ENCODE assay signal across 27 cellular contexts in the genomic region with DNA sequence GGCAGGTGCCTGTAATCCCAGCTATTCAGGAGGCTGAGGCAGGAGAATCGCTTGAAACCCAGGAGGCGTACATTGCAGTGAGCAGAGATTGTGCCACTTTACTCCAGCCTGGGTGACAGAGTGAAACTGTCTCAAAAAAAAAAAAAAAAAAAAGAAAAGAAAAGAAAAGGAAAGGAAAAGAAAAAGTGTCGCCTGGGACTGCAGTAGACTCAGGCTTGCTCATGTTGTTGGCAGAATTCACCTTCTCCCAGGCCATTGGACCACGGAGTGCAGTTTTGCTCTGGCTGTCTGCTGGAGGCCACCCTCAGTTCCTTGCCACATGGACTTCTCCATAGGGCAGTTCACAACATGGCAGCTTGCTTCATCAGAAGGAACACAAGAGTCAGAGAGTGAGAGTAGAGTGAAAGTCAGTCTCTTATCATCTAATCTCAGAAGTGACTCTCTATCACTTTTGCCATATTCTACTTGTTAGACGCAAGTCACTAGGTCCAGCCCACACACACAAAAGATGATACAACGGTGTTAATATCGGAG.
"Had no signal": no experiment of that assay in that cellular context is flagged by ENCODE, and none has a peak within 500 bp of the region (broad histone marks: within the 10 kb centered on the region; RNA-seq: fewer than 3 reads in every experiment).

No MANE protein-coding gene starts in this region.

- ATAC-seq: stimulated activated memory B cell treated with anti-CD40 and anti-IgM and Interleukin-4, amounts not matched to agents 10 μg/mL and 1 μg/mL and 100 μg/mL, for 72 hours; stimulated activated naive B cell treated with anti-CD40 and anti-IgM and Interleukin-4, amounts not matched to agents 10 μg/mL and 1 μg/mL and 100 μg/mL, for 72 hours; stimulated activated naive CD8-positive, alpha-beta T cell treated with anti-CD3 and anti-CD28 coated beads, Interleukin-15, amount 100 ng/mL, for 72 hours; stimulated activated naive CD8-positive, alpha-beta T cell treated with anti-CD3 and anti-CD28 coated beads, Interleukin-15, Interleukin-2, amounts not matched to agents 100 U/mL and 50 U/mL, for 24 hours; upper lobe of right lung had no signal

- H3K4me1 Mint-ChIP-seq: stimulated activated memory B cell treated with anti-CD40 and anti-IgM and Interleukin-4, amounts not matched to agents 10 μg/mL and 1 μg/mL and 100 μg/mL, for 72 hours; stimulated activated naive B cell treated with anti-CD40 and anti-IgM and Interleukin-4, amounts not matched to agents 10 μg/mL and 1 μg/mL and 100 μg/mL, for 72 hours; stimulated activated naive CD8-positive, alpha-beta T cell treated with anti-CD3 and anti-CD28 coated beads, Interleukin-15, amount 100 ng/mL, for 72 hours had no signal

- DNase-seq: stimulated activated CD4-positive, alpha-beta T cell treated with anti-CD3 and anti-CD28 coated beads, Interleukin-2, amount 100 ng/mL, for 48 hours; stimulated activated CD4-positive, alpha-beta T cell treated with anti-CD3 and anti-CD28 coated beads, Interleukin-4, amount 100 ng/mL, for 1 hour; stimulated activated CD4-positive, alpha-beta T cell treated with anti-CD3 and anti-CD28 coated beads, Interleukin-4, amount 100 ng/mL, for 24 hours; stimulated activated CD4-positive, alpha-beta T cell treated with anti-CD3 and anti-CD28 coated beads, Interleukin-4, amount 100 ng/mL, for 4 hours; stimulated activated CD8-positive, alpha-beta memory T cell treated with anti-CD3 and anti-CD28 coated beads, Interleukin-4, amount 100 ng/mL, for 48 hours; stimulated activated naive B cell treated with anti-CD40 and anti-IgM and Interleukin-4, amounts not matched to agents 10 μg/mL and 1 μg/mL and 100 μg/mL, for 72 hours; stimulated activated naive CD4-positive, alpha-beta T cell; stimulated activated naive CD4-positive, alpha-beta T cell treated with Interleukin-2 at 50 U/mL for 16 hours; stimulated activated naive CD8-positive, alpha-beta T cell treated with anti-CD3 and anti-CD28 coated beads, Interleukin-15, amount 100 ng/mL, for 72 hours; stimulated activated naive CD8-positive, alpha-beta T cell treated with anti-CD3 and anti-CD28 coated beads, Interleukin-15, Interleukin-2, amounts not matched to agents 100 U/mL and 50 U/mL, for 24 hours; stomach; substantia nigra; testis; thyroid gland; tibial artery; transverse colon; upper lobe of left lung; upper lobe of right lung; uterus had no signal

- H3K36me3 Mint-ChIP-seq: stimulated activated memory B cell treated with anti-CD40 and anti-IgM and Interleukin-4, amounts not matched to agents 10 μg/mL and 1 μg/mL and 100 μg/mL, for 72 hours; type B pancreatic cell had no signal

- H3K4me3 ChIP-seq: stomach, suprapubic skin, testis, thoracic aorta, thyroid gland, tibial artery, tibial nerve, transverse colon, upper lobe of left lung, upper lobe of right lung, uterus, vagina had no signal

- H3K27ac ChIP-seq: stomach, suprapubic skin, testis, thoracic aorta, thyroid gland, tibial artery, tibial nerve, transverse colon, upper lobe of left lung, upper lobe of right lung, uterus, vagina had no signal

- H3K27ac Mint-ChIP-seq: stimulated activated memory B cell treated with anti-CD40 and anti-IgM and Interleukin-4, amounts not matched to agents 10 μg/mL and 1 μg/mL and 100 μg/mL, for 72 hours; stimulated activated naive B cell treated with anti-CD40 and anti-IgM and Interleukin-4, amounts not matched to agents 10 μg/mL and 1 μg/mL and 100 μg/mL, for 72 hours; stimulated activated naive CD8-positive, alpha-beta T cell treated with anti-CD3 and anti-CD28 coated beads, Interleukin-15, amount 100 ng/mL, for 72 hours; stimulated activated naive CD8-positive, alpha-beta T cell treated with anti-CD3 and anti-CD28 coated beads, Interleukin-15, Interleukin-2, amounts not matched to agents 100 ng/mL and 50 ng/mL, for 24 hours; type B pancreatic cell had no signal

- H3K27me3 ChIP-seq: stomach, suprapubic skin, testis, thyroid gland, tibial artery, tibial nerve, transverse colon, upper lobe of left lung, upper lobe of right lung, uterus, vagina had no signal

- FAIRE-seq: urothelium cell line had no signal

- H3K9me3 ChIP-seq: stomach, suprapubic skin, testis, thoracic aorta, thyroid gland, tibial artery, tibial nerve, transverse colon, upper lobe of left lung, upper lobe of right lung, uterus, vagina had no signal

- H3K4me1 ChIP-seq: stomach, suprapubic skin, testis, thyroid gland, tibial artery, tibial nerve, transverse colon, upper lobe of left lung, upper lobe of right lung, uterus, vagina had no signal

- H3K9me3 Mint-ChIP-seq: stimulated activated memory B cell treated with anti-CD40 and anti-IgM and Interleukin-4, amounts not matched to agents 10 μg/mL and 1 μg/mL and 100 μg/mL, for 72 hours; stimulated activated naive B cell treated with anti-CD40 and anti-IgM and Interleukin-4, amounts not matched to agents 10 μg/mL and 1 μg/mL and 100 μg/mL, for 72 hours; stimulated activated naive CD8-positive, alpha-beta T cell treated with anti-CD3 and anti-CD28 coated beads, Interleukin-15, amount 100 ng/mL, for 72 hours; stimulated activated naive CD8-positive, alpha-beta T cell treated with anti-CD3 and anti-CD28 coated beads, Interleukin-15, Interleukin-2, amounts not matched to agents 100 ng/mL and 50 ng/mL, for 24 hours; type B pancreatic cell had no signal

- H3K36me3 ChIP-seq: stomach, suprapubic skin, thoracic aorta, thyroid gland, tibial artery, tibial nerve, transverse colon, upper lobe of left lung, upper lobe of right lung, uterus, vagina had no signal

- H3K27me3 Mint-ChIP-seq: stimulated activated memory B cell treated with anti-CD40 and anti-IgM and Interleukin-4, amounts not matched to agents 10 μg/mL and 1 μg/mL and 100 μg/mL, for 72 hours; stimulated activated naive B cell treated with anti-CD40 and anti-IgM and Interleukin-4, amounts not matched to agents 10 μg/mL and 1 μg/mL and 100 μg/mL, for 72 hours; stimulated activated naive CD8-positive, alpha-beta T cell treated with anti-CD3 and anti-CD28 coated beads, Interleukin-15, amount 100 ng/mL, for 72 hours; type B pancreatic cell had no signal

- H3K4me3 Mint-ChIP-seq: stimulated activated memory B cell treated with anti-CD40 and anti-IgM and Interleukin-4, amounts not matched to agents 10 μg/mL and 1 μg/mL and 100 μg/mL, for 72 hours; stimulated activated naive B cell treated with anti-CD40 and anti-IgM and Interleukin-4, amounts not matched to agents 10 μg/mL and 1 μg/mL and 100 μg/mL, for 72 hours; stimulated activated naive CD8-positive, alpha-beta T cell treated with anti-CD3 and anti-CD28 coated beads, Interleukin-15, amount 100 ng/mL, for 72 hours; stimulated activated naive CD8-positive, alpha-beta T cell treated with anti-CD3 and anti-CD28 coated beads, Interleukin-15, Interleukin-2, amounts not matched to agents 100 ng/mL and 50 ng/mL, for 24 hours; type B pancreatic cell had no signal
